9 cellular contexts compared by ENCODE assay signal in genomic region chr15:36887214-36888017, GRCh38.
DNase-seq lines count a peak whose midpoint lies in the region; ATAC-seq and TF ChIP-seq lines count a peak whose summit lies in the region.
"Had no signal": no experiment of that assay in that cellular context is flagged by ENCODE, and none has a peak within 500 bp of the region (broad histone marks: within the 10 kb centered on the region; RNA-seq: fewer than 3 reads in every experiment).

No MANE protein-coding gene starts in this region.

- H3K36me3 Mint-ChIP-seq in H9 (ENCODE audit: insufficient read depth in 1 of 3, low read depth in 3 of 3) = no peaks in the 10 kb centered on the region

- H4K91ac ChIP-seq in H9 (ENCODE audit: insufficient read length, low read depth, low read length) = no peak overlapping the region

- H3K9me3 ChIP-seq in H9 (ENCODE audit: control insufficient read depth, low read depth, low read length) (no peaks in the 10 kb centered on the region), smooth muscle cell (replicated peaks; ENCODE audit: low read depth) (no peaks in the 10 kb centered on the region)

- peaks cover 0 to 2% of the 10 kb centered on the region in 2 experiments; a peak in 2 of 5 replicates for H3K9me3 Mint-ChIP-seq in H9

- H2BK15ac ChIP-seq in H9 (ENCODE audit: low read depth, low read length) = no peak overlapping the region; the same call in 1 of the 2 replicates

- H3K23me2 ChIP-seq in H9 (ENCODE audit: insufficient read length, low read depth, low read length, poor library complexity, severe bottlenecking) = peaks cover 16% of the 10 kb centered on the region

- H3T11ph ChIP-seq in H9 (ENCODE audit: low read length) = no peak overlapping the region

- H3K27ac ChIP-seq in H9 (ENCODE audit: insufficient read length, low read depth, low read length) (no peak overlapping the region), smooth muscle cell (ENCODE audit: low read depth) (no peak overlapping the region)

- no peak overlapping the region for H2BK20ac ChIP-seq in H9 (ENCODE audit: low read depth, low read length, poor library complexity, severe bottlenecking)

- no CpG with 5 or more reads among the region's 36 CpGs for WGBS in H9 (ENCODE audit: extremely low coverage, insufficient read length, low lambda C conversion rate)
- 1% methylated on average over 31 of the region's 36 CpGs for WGBS in smooth muscle cell (ENCODE audit: low lambda C conversion rate)

- H3K4me2 ChIP-seq in H9 (ENCODE audit: insufficient read depth, insufficient read length, low read length) (peak overlapping the region; percentile 80), smooth muscle cell (peak overlapping the region; percentile 91)

- no peaks in the 10 kb centered on the region for H3K36me3 ChIP-seq in smooth muscle cell (ENCODE audit: low read depth)

- no peak overlapping the region for H3K4ac ChIP-seq in H9 (ENCODE audit: low read depth, low read length)

- no peak overlapping the region for H2BK5ac ChIP-seq in H9 (ENCODE audit: insufficient read length, low read length)

- ATAC-seq in GM19455 (IDR thresholded peaks at IDR 0.05; ENCODE audit: unreplicated experiment) (no peak), HG03039 (IDR thresholded peaks at IDR 0.05; ENCODE audit: unreplicated experiment) (no peak)

- H4K20me1 ChIP-seq in H9 (ENCODE audit: control insufficient read depth, insufficient read depth, insufficient read length) = no peaks in the 10 kb centered on the region
- no peaks in the 10 kb centered on the region for H4K20me1 ChIP-seq in smooth muscle cell (ENCODE audit: low read depth)

- H3K27ac Mint-ChIP-seq in H9 = no peak overlapping the region

- H3K18ac ChIP-seq in H9 (ENCODE audit: insufficient read length, low read depth, low read length) = no peak overlapping the region

- peak overlapping the region; percentile 42 for H3K4me3 ChIP-seq in astrocyte of the spinal cord (ENCODE audit: low read depth, low read length)
- peak overlapping the region; percentile 45 for H3K4me3 ChIP-seq in smooth muscle cell

- H3K27me3 Mint-ChIP-seq in H9 (ENCODE audit: low read depth) = peaks cover 100% of the 10 kb centered on the region

- no peak overlapping the region for H3K23ac ChIP-seq in H9 (ENCODE audit: insufficient read length, low read depth, low read length)

- no peak overlapping the region for H4K5ac ChIP-seq in H9 (ENCODE audit: insufficient read length, low read depth, low read length)

- H3F3A ChIP-seq in smooth muscle cell (ENCODE audit: low read depth) = no peaks in the 10 kb centered on the region

- TF ChIP-seq CTCF in H9 (conservative IDR thresholded peaks at IDR 0.05) (no peak), astrocyte of the spinal cord (IDR thresholded peaks at IDR 0.05; ENCODE audit: low read depth, low read length) (no peak), smooth muscle cell (IDR thresholded peaks at IDR 0.05; ENCODE audit: borderline replicate concordance, insufficient read depth, poor library complexity, severe bottlenecking) (no peak)

- peak; percentile 54 for DNase-seq in H9
- no peak for DNase-seq in astrocyte of the spinal cord (ENCODE audit: low read depth, low spot score)
- DNase-seq in iPS-NIHi11 (ENCODE audit: low spot score) = peak; percentile 35
- DNase-seq in smooth muscle cell (lab: John Stamatoyannopoulos, UW; ENCODE audit: unreplicated experiment) = no peak
- DNase-seq in NCI-H146 (lab: John Stamatoyannopoulos, UW) = no peak
- DNase-seq in SKM-1 (lab: John Stamatoyannopoulos, UW; ENCODE audit: unreplicated experiment) = no peak
- DNase-seq: activated T-cell treated with anti-CD3 and anti-CD28 coated beads, Interleukin-2, amount 50 U/mL, for 1 hour had no signal

- H2AK5ac ChIP-seq in H9 (ENCODE audit: insufficient read length, low read length) = no peak overlapping the region

- no peak overlapping the region for H2BK12ac ChIP-seq in H9 (ENCODE audit: insufficient read length, low read depth, low read length)

- peaks cover 66% of the 10 kb centered on the region for H3K27me3 ChIP-seq in H9 (ENCODE audit: insufficient read depth, low read length)
- H3K27me3 ChIP-seq in smooth muscle cell (ENCODE audit: low read depth) = peaks cover 50% of the 10 kb centered on the region

- H3K56ac ChIP-seq in H9 (ENCODE audit: insufficient read length, low read depth, low read length) = no peak overlapping the region

- H3K4me3 Mint-ChIP-seq in H9 = peak overlapping the region; percentile 16 to 74

- H3K9ac ChIP-seq in H9 (ENCODE audit: extremely low read depth, insufficient read length, low read length) (no peak overlapping the region), smooth muscle cell (ENCODE audit: low read depth) (peak overlapping the region; percentile 62)

- H2BK120ac ChIP-seq in H9 (ENCODE audit: low read depth, low read length, poor library complexity, severe bottlenecking) = no peak overlapping the region

- H4K8ac ChIP-seq in H9 (replicated peaks; ENCODE audit: insufficient read length, low read depth, low read length) = no peak overlapping the region

- H3K4me1 ChIP-seq in H9 (ENCODE audit: insufficient read depth, low read length) (no peaks in the 10 kb centered on the region), smooth muscle cell (ENCODE audit: low read depth) (peaks cover 46% of the 10 kb centered on the region)

- H3K14ac ChIP-seq in H9 (ENCODE audit: insufficient read depth, low read length) = no peak overlapping the region

- H3K4me1 Mint-ChIP-seq in H9 = peaks cover 49 to 68% of the 10 kb centered on the region in 2 experiments

- H3K79me2 ChIP-seq in H9 (ENCODE audit: insufficient read depth, low read length) (no peaks in the 10 kb centered on the region), smooth muscle cell (ENCODE audit: low read depth) (no peaks in the 10 kb centered on the region)

- in situ Hi-C loops in astrocyte of the spinal cord (cut with HindIII; ENCODE audit: low sequenced_read_pairs) = no loop called here

- H2AFZ ChIP-seq in H9 (ENCODE audit: low read length) = no peak overlapping the region
- no peak overlapping the region for H2AFZ ChIP-seq in smooth muscle cell (ENCODE audit: low read depth)

- no peaks in the 10 kb centered on the region for H3K79me1 ChIP-seq in H9 (ENCODE audit: insufficient read depth, low read depth, low read length, poor library complexity, severe bottlenecking)

Comparison
In these comparisons a context has a peak if more than half of its experiments do, and no peak if none do; other contexts are left out.
1. DNase-seq: peak in H9 (single experiment) and iPS-NIHi11 (single experiment); none in astrocyte of the spinal cord (single experiment), smooth muscle cell (single experiment), NCI-H146 (single experiment) and SKM-1 (single experiment).